ENCODE assay signal across 18 cellular contexts in genomic region chr18:27966872-27967271, GRCh38.
DNase-seq lines count a peak whose midpoint lies in the region; ATAC-seq and TF ChIP-seq lines count a peak whose summit lies in the region.
"Had no signal": no experiment of that assay in that cellular context is flagged by ENCODE, and none has a peak within 500 bp of the region (broad histone marks: within the 10 kb centered on the region; RNA-seq: fewer than 3 reads in every experiment).

No MANE protein-coding gene starts in this region.

- TF ChIP-seq CTCF in fibroblast of mammary gland (conservative IDR thresholded peaks at IDR 0.05; ENCODE audit: control insufficient read depth, insufficient read depth, low read depth, low read length) (no peak), smooth muscle cell (IDR thresholded peaks at IDR 0.05; ENCODE audit: borderline replicate concordance, insufficient read depth, poor library complexity, severe bottlenecking) (no peak)

- no peaks in the 10 kb centered on the region for H3K27me3 ChIP-seq in smooth muscle cell (ENCODE audit: low read depth)
- H3K27me3 ChIP-seq in MG63 = no peaks in the 10 kb centered on the region

- ATAC-seq in GM21737 (IDR thresholded peaks at IDR 0.05; ENCODE audit: unreplicated experiment) = no peak
- ATAC-seq in HG03108 (IDR thresholded peaks at IDR 0.05; ENCODE audit: unreplicated experiment) = no peak

- H3K36me3 ChIP-seq in smooth muscle cell (ENCODE audit: low read depth) (peaks cover 10% of the 10 kb centered on the region), MG63 (no peaks in the 10 kb centered on the region)

- H3K79me2 ChIP-seq in smooth muscle cell (ENCODE audit: low read depth) = no peaks in the 10 kb centered on the region

- no peak overlapping the region for H2AFZ ChIP-seq in smooth muscle cell (ENCODE audit: low read depth)

- no peaks in the 10 kb centered on the region for H3K4me1 ChIP-seq in smooth muscle cell (ENCODE audit: low read depth)

- WGBS in smooth muscle cell (ENCODE audit: low lambda C conversion rate) = 48% methylated on average over 4 of the region's 4 CpGs

- DNase-seq in EL = peak; percentile 57
- peak; percentile 42 for DNase-seq in M059J (ENCODE audit: low read depth)
- peak; percentile 2 for DNase-seq in fibroblast of mammary gland (ENCODE audit: low read depth)
- no peak for DNase-seq in smooth muscle cell (lab: John Stamatoyannopoulos, UW; ENCODE audit: unreplicated experiment)
- no peak for DNase-seq in MG63
- DNase-seq: ACHN, DMS 273 treated with DMSO at 0.1 percent for 48 hours, DND-41, Karpas-422, NCI-H1105, NCI-H2081, NCI-H510A treated with DMSO at 0.1 percent for 48 hours, NCI-H774, RPMI8226, SHP77 treated with DMSO at 0.1 percent for 48 hours, SK-N-SH had no signal

- no peak overlapping the region for H3K4me2 ChIP-seq in smooth muscle cell
- H3K4me2 ChIP-seq: SK-N-SH had no signal

- no peaks in the 10 kb centered on the region for H4K20me1 ChIP-seq in smooth muscle cell (ENCODE audit: low read depth)

- H3K9me3 ChIP-seq in smooth muscle cell (replicated peaks; ENCODE audit: low read depth) (no peaks in the 10 kb centered on the region), MG63 (no peaks in the 10 kb centered on the region)
- H3K9me3 ChIP-seq: SK-N-SH had no signal

- no peaks in the 10 kb centered on the region for H3F3A ChIP-seq in smooth muscle cell (ENCODE audit: low read depth)

- H3K9ac ChIP-seq in smooth muscle cell (ENCODE audit: low read depth) = no peak overlapping the region
- H3K9ac ChIP-seq: SK-N-SH had no signal

- H3K4me3 ChIP-seq in fibroblast of mammary gland (ENCODE audit: control insufficient read depth, low read depth, low read length) = no peak overlapping the region
- no peak overlapping the region for H3K4me3 ChIP-seq in smooth muscle cell
- no peak overlapping the region for H3K4me3 ChIP-seq in MG63

- peak overlapping the region; percentile 9 for H3K27ac ChIP-seq in smooth muscle cell (ENCODE audit: low read depth)

Comparison
In these comparisons a context has a peak if more than half of its experiments do, and no peak if none do; other contexts are left out.
1. DNase-seq: peak in EL (single experiment), M059J (single experiment) and fibroblast of mammary gland (single experiment); none in smooth muscle cell (single experiment) and MG63 (single experiment).